Comparison of ENCODE assay signal across 23 cellular contexts in the genomic region with DNA sequence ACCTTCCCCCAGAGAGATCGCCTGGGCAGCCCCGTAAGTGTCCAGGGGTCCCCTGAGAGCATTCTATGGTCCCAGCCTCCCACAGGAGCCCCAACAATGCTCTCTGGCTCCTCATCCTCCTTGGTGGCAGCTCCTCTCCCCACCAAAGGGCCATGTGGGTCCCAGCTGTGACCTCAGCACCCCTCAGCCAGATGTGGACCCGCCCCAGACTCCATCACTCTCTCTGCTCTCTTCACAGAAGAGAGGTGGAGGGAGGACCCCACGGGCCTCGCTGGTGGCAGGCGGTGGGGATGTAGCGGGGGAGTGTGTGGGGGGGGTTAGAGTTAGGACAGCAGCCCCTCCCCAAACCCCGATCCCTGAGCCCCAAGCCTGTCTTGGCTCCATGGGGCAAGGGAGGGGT. TPM values are rescaled to one million over a fixed set of nuclear protein-coding genes. Genes with fewer than 3 reads are reported as not detected.
DNase-seq lines count a peak whose midpoint lies in the region; ATAC-seq and TF ChIP-seq lines count a peak whose summit lies in the region.
"Had no signal": no experiment of that assay in that cellular context is flagged by ENCODE, and none has a peak within 500 bp of the region (broad histone marks: within the 10 kb centered on the region; RNA-seq: fewer than 3 reads in every experiment).

No MANE protein-coding gene starts in this region.

- no peaks in the 10 kb centered on the region for H3K79me2 ChIP-seq in SK-N-SH (ENCODE audit: insufficient read depth)

- TF ChIP-seq CTCF in SK-N-SH (IDR thresholded peaks at IDR 0.05) (no peak), Panc1 (IDR thresholded peaks at IDR 0.05) (no peak), colonic mucosa (IDR thresholded peaks at IDR 0.05) (no peak)

- 96% methylated on average over 8 of the region's 8 CpGs for WGBS in SK-N-SH (ENCODE audit: low lambda C conversion rate)

- TF ChIP-seq EP300 in SK-N-SH (IDR thresholded peaks at IDR 0.05; ENCODE audit: borderline replicate concordance in 1 of 2, low read depth in 1 of 2, low read length in 1 of 2) = no peak

- H3K9ac ChIP-seq in SK-N-SH (no peak overlapping the region), colonic mucosa (ENCODE audit: low read depth in 2 of 2, low read length in 2 of 2) (no peak overlapping the region)

- H3K4me1 ChIP-seq in SK-N-SH (ENCODE audit: control insufficient read depth in 1 of 2, insufficient read depth in 2 of 2, low read depth in 1 of 2, low read length in 1 of 2) (peaks cover 32 to 43% of the 10 kb centered on the region in 2 experiments; a peak in 3 of 4 replicates), Panc1 (ENCODE audit: control insufficient read depth, insufficient read depth, low read length) (peaks cover 40% of the 10 kb centered on the region), colonic mucosa (peaks cover 36% of the 10 kb centered on the region)

- intact Hi-C loops in Panc1 (cut with micrococcal nuclease; ENCODE audit: unreplicated experiment) = no loop called here
- intact Hi-C loops in colonic mucosa (cut with DNase I) = no loop called here

- in situ Hi-C loops in Panc1 (cut with HindIII; ENCODE audit: low pct_unique_long_range_greater_than_20kb, low sequenced_read_pairs) = no loop called here

- H3K9me2 ChIP-seq in SK-N-SH = no peaks in the 10 kb centered on the region

- no peaks in the 10 kb centered on the region for H3K27me3 ChIP-seq in SK-N-SH (ENCODE audit: insufficient read depth)
- no peaks in the 10 kb centered on the region for H3K27me3 ChIP-seq in Panc1 (ENCODE audit: control insufficient read depth, insufficient read depth, low read length)
- no peaks in the 10 kb centered on the region for H3K27me3 ChIP-seq in colonic mucosa
- H3K27me3 ChIP-seq: SJSA1 had no signal

- H3K36me3 ChIP-seq in SK-N-SH (replicated peaks in 1 of 2; ENCODE audit: control insufficient read depth in 1 of 2, insufficient read depth in 2 of 2, low read length in 1 of 2) (no peaks in the 10 kb centered on the region), Panc1 (ENCODE audit: control insufficient read depth, insufficient read depth, low read length) (no peaks in the 10 kb centered on the region), colonic mucosa (no peaks in the 10 kb centered on the region)
- H3K36me3 ChIP-seq: BLaER1 treated with 17β-estradiol and CSF1 and Interleukin-3, amounts not matched to agents 10 nM and 100 nM; SJSA1 had no signal

- BruUV-seq in Panc1 (replicated peaks; lab: Mats Ljungman, UMichigan) = no TSS peak

- H3K4me3 ChIP-seq in SK-N-SH (ENCODE audit: low read depth in 2 of 2, low read length in 1 of 2) = no peak overlapping the region
- no peak overlapping the region for H3K4me3 ChIP-seq in Panc1 (ENCODE audit: low read depth in 2 of 2, low read length in 2 of 2)
- 0 out of 2 replicates have a peak overlapping the region, but pooled peaks have one; percentile 9 for H3K4me3 ChIP-seq in iPS-18c (ENCODE audit: insufficient read depth, low read depth, low read length)
- H3K4me3 ChIP-seq in colonic mucosa = no peak overlapping the region
- H3K4me3 ChIP-seq: BLaER1 treated with 17β-estradiol and CSF1 and Interleukin-3, amounts not matched to agents 10 nM and 100 nM; SJSA1 had no signal

- H3F3A ChIP-seq in SK-N-SH (replicated peaks; ENCODE audit: insufficient read depth) = peaks cover 29% of the 10 kb centered on the region

- no peak for ATAC-seq in SK-N-SH treated with all-trans-retinoic acid at 6 μM for 48 hours
- no peak for ATAC-seq in Panc1
- ATAC-seq: PC-3 had no signal

- DNase-seq in SK-N-SH = peak; percentile 54
- no peak for DNase-seq in Panc1 (ENCODE audit: low read depth, low spot score)
- DNase-seq in colonic mucosa = no peak
- DNase-seq in islet precursor cell = no peak
- no peak for DNase-seq in AG20443 (ENCODE audit: low spot score)
- DNase-seq: ACHN; Caco-2; CD4-positive, alpha-beta memory T cell; GOT3; HCEC 1CT; NCI-H1092 treated with DMSO at 0.1 percent for 48 hours; NCI-H1436 treated with DMSO at 0.1 percent for 48 hours; NCI-H187 treated with DMSO at 0.1 percent for 48 hours; NCI-H2171 treated with DMSO at 0.1 percent for 48 hours; NCI-H524 treated with DMSO at 0.1 percent for 48 hours; NCI-H774; PC-3; Right ventricle myocardium superior had no signal

- H4K20me1 ChIP-seq in SK-N-SH (ENCODE audit: insufficient read depth) = no peaks in the 10 kb centered on the region
- H4K20me1 ChIP-seq: BLaER1 treated with 17β-estradiol and CSF1 and Interleukin-3, amounts not matched to agents 10 nM and 100 nM had no signal

- no peak overlapping the region for H2AFZ ChIP-seq in SK-N-SH (ENCODE audit: low read depth)

- CTCF ChIA-PET in SK-N-SH (lab: Yijun Ruan, JAX) (interaction anchor here (1.3 to 8.2 kb wide), 3 partner anchors 9 to 60 kb away, joined by 3 to 66 read pairs (median 4); a partner anchor contains a TSS), Panc1 (lab: Charles Lee) (no interaction called here)

- POLR2A ChIA-PET in SK-N-SH (lab: Yijun Ruan, JAX) = no interaction called here
- POLR2A ChIA-PET in Panc1 (lab: Charles Lee) = no interaction called here

- H3K27ac ChIP-seq in SK-N-SH (ENCODE audit: low read depth in 2 of 2, low read length in 1 of 2) (no peak overlapping the region), Panc1 (ENCODE audit: low read length) (peak overlapping the region; percentile 34; the same call in 1 of the 2 replicates), colonic mucosa (no peak overlapping the region)
- H3K27ac ChIP-seq: 22Rv1, SJSA1 had no signal

- no peak for TF ChIP-seq RAD21 in SK-N-SH (IDR thresholded peaks at IDR 0.05; ENCODE audit: low read length)

- H3K4me2 ChIP-seq in SK-N-SH = no peak overlapping the region

- H3K9me3 ChIP-seq in SK-N-SH (no peaks in the 10 kb centered on the region), Panc1 (ENCODE audit: control insufficient read depth, insufficient read depth, low read depth, low read length) (no peaks in the 10 kb centered on the region), iPS-18c (ENCODE audit: control insufficient read depth, insufficient read depth, low read length) (no peaks in the 10 kb centered on the region), colonic mucosa (no peaks in the 10 kb centered on the region)
- H3K9me3 ChIP-seq: BLaER1 treated with 17β-estradiol and CSF1 and Interleukin-3, amounts not matched to agents 10 nM and 100 nM; Caco-2; SJSA1 had no signal

TF ChIP-seq in SK-N-SH, 30 proteins besides CTCF, POLR2A, EP300 and RAD21:
- TF ChIP-seq GABPA (IDR thresholded peaks at IDR 0.05; ENCODE audit: low read depth) = no peak
- no peak for TF ChIP-seq FOXJ3 (CRISPR knock-in tag; IDR thresholded peaks at IDR 0.05)
- TF ChIP-seq TEAD4 (IDR thresholded peaks at IDR 0.05; ENCODE audit: borderline replicate concordance, insufficient read depth) = no peak
- no peak for TF ChIP-seq RFX5 (IDR thresholded peaks at IDR 0.05; ENCODE audit: low read length)
- no peak for TF ChIP-seq TAF1 (IDR thresholded peaks at IDR 0.05; ENCODE audit: borderline replicate concordance, low read depth, low read length)
- TF ChIP-seq FOSL2 (IDR thresholded peaks at IDR 0.05; ENCODE audit: borderline replicate concordance, low read depth) = no peak
- TF ChIP-seq GATA2 (CRISPR knock-in tag; IDR thresholded peaks at IDR 0.05) = no peak

TF ChIP-seq in SK-N-SH treated with all-trans-retinoic acid at 6 μM for 48 hours, 23 proteins besides CTCF, POLR2A, EP300 and RAD21 (continues in another document):
- no peak for TF ChIP-seq CSDC2 (CRISPR knock-in tag; IDR thresholded peaks at IDR 0.05)
- no peak for TF ChIP-seq PPARA (CRISPR knock-in tag; IDR thresholded peaks at IDR 0.05; ENCODE audit: borderline replicate concordance)
- no peak for TF ChIP-seq SNAI2 (CRISPR knock-in tag; IDR thresholded peaks at IDR 0.05)
- no peak for TF ChIP-seq GLIS3 (CRISPR knock-in tag; IDR thresholded peaks at IDR 0.05)
- no peak for TF ChIP-seq ZFP3 (CRISPR knock-in tag; IDR thresholded peaks at IDR 0.05)
- no peak for TF ChIP-seq BACH2 (CRISPR knock-in tag; IDR thresholded peaks at IDR 0.05; ENCODE audit: borderline replicate concordance)
- no peak for TF ChIP-seq TCF4 (CRISPR knock-in tag; IDR thresholded peaks at IDR 0.05; ENCODE audit: borderline replicate concordance)
- no peak for TF ChIP-seq ZNF70 (CRISPR knock-in tag; IDR thresholded peaks at IDR 0.05)
- TF ChIP-seq, protein P1, sequence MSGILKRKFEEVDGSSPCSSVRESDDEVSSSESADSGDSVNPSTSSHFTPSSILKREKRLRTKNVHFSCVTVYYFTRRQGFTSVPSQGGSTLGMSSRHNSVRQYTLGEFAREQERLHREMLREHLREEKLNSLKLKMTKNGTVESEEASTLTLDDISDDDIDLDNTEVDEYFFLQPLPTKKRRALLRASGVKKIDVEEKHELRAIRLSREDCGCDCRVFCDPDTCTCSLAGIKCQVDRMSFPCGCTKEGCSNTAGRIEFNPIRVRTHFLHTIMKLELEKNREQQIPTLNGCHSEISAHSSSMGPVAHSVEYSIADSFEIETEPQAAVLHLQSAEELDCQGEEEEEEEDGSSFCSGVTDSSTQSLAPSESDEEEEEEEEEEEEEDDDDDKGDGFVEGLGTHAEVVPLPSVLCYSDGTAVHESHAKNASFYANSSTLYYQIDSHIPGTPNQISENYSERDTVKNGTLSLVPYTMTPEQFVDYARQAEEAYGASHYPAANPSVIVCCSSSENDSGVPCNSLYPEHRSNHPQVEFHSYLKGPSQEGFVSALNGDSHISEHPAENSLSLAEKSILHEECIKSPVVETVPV (CRISPR knock-in tag; IDR thresholded peaks at IDR 0.05) = no peak

RNA-seq across cellular contexts. Expression of a gene that starts 41.0 kb away (rescaled TPM):
- 24.9 and 26.1 TPM in 2 replicates for polyA plus RNA-seq in SK-N-SH (2012; rRNA removed)
- 16.5 and 23.9 TPM in 2 replicates for polyA plus RNA-seq in SK-N-SH (2012; cell fraction: cytosol; rRNA removed)
- 51.0 and 55.2 TPM in 2 replicates for polyA plus RNA-seq in SK-N-SH (2012; cell fraction: nucleus; rRNA removed)
- total RNA-seq in Panc1 (2021; ENCODE audit: unreplicated experiment) = 53.1 TPM
- 30.5 TPM for polyA plus RNA-seq in Panc1 (2012; ENCODE audit: insufficient read length)
- 10 to 100 TPM; 19.7 to 29.4 TPM for total RNA-seq in colonic mucosa

RNA-seq across cellular contexts. Expression of a gene that starts 59.6 kb away (rescaled TPM):
- polyA plus RNA-seq in SK-N-SH (2012; rRNA removed) = 88.4 and 106 TPM in 2 replicates
- 35.9 and 56.9 TPM in 2 replicates for polyA plus RNA-seq in SK-N-SH (2012; cell fraction: cytosol; rRNA removed)
- polyA plus RNA-seq in SK-N-SH (2012; cell fraction: nucleus; rRNA removed) = 264 and 311 TPM in 2 replicates
- 47.5 TPM for total RNA-seq in Panc1 (2021; ENCODE audit: unreplicated experiment)
- 40.3 TPM for polyA plus RNA-seq in Panc1 (2012; ENCODE audit: insufficient read length)
- 10 to 100 TPM; 33.3 to 40.2 TPM for total RNA-seq in colonic mucosa
